Comparison of ENCODE assay signal across 2 cellular contexts in genomic region chr1:155325596-155325893, GRCh38.
TF ChIP-seq lines count a peak whose summit lies in the region.

No MANE protein-coding gene starts in this region.

TF ChIP-seq in SK-N-SH, 30 proteins besides CTCF, POLR2A, EP300 and RAD21:
- no peak for TF ChIP-seq JUND (IDR thresholded peaks at IDR 0.05)
- no peak for TF ChIP-seq ZBTB33 (IDR thresholded peaks at IDR 0.05; ENCODE audit: borderline replicate concordance, low read depth)
- TF ChIP-seq POLR2AphosphoS5 (IDR thresholded peaks at IDR 0.05; ENCODE audit: low read depth, low read length) = no peak
- no peak for TF ChIP-seq ELF1 (IDR thresholded peaks at IDR 0.05)
- no peak for TF ChIP-seq NRF1 (IDR thresholded peaks at IDR 0.05; ENCODE audit: low read depth, low read length)
- TF ChIP-seq RCOR1 (IDR thresholded peaks at IDR 0.05; ENCODE audit: low read length) = no peak
- no peak for TF ChIP-seq MXI1 (IDR thresholded peaks at IDR 0.05; ENCODE audit: low read depth, low read length)
- TF ChIP-seq TAF1 (IDR thresholded peaks at IDR 0.05; ENCODE audit: borderline replicate concordance, low read depth, low read length) = no peak
- no peak for TF ChIP-seq CHD2 (IDR thresholded peaks at IDR 0.05; ENCODE audit: low read length, partially characterized antibody)
- TF ChIP-seq GATA2 (CRISPR knock-in tag; IDR thresholded peaks at IDR 0.05) = no peak
- no peak for TF ChIP-seq FOSL2 (IDR thresholded peaks at IDR 0.05; ENCODE audit: borderline replicate concordance, low read depth)
- TF ChIP-seq TCF12 (IDR thresholded peaks at IDR 0.05) = no peak

TF ChIP-seq in SK-N-SH treated with all-trans-retinoic acid at 6 μM for 48 hours, 23 proteins besides CTCF, POLR2A, EP300 and RAD21:
- TF ChIP-seq ESRRG (CRISPR knock-in tag; IDR thresholded peaks at IDR 0.05) (no peak), TSHZ2 (CRISPR knock-in tag; IDR thresholded peaks at IDR 0.05) (no peak), ZNF70 (CRISPR knock-in tag; IDR thresholded peaks at IDR 0.05) (no peak), ZNF8 (CRISPR knock-in tag; IDR thresholded peaks at IDR 0.05) (no peak), BACH2 (CRISPR knock-in tag; IDR thresholded peaks at IDR 0.05; ENCODE audit: borderline replicate concordance) (no peak), ZFP3 (CRISPR knock-in tag; IDR thresholded peaks at IDR 0.05) (no peak), TCF4 (CRISPR knock-in tag; IDR thresholded peaks at IDR 0.05; ENCODE audit: borderline replicate concordance) (no peak), PPARA (CRISPR knock-in tag; IDR thresholded peaks at IDR 0.05; ENCODE audit: borderline replicate concordance) (no peak), OSR1 (CRISPR knock-in tag; IDR thresholded peaks at IDR 0.05) (no peak), ZFP30 (CRISPR knock-in tag; IDR thresholded peaks at IDR 0.05) (no peak), CREB5 (CRISPR knock-in tag; IDR thresholded peaks at IDR 0.05; ENCODE audit: low read depth) (no peak), PATZ1 (CRISPR knock-in tag; IDR thresholded peaks at IDR 0.05; ENCODE audit: borderline replicate concordance) (no peak), GLIS3 (CRISPR knock-in tag; IDR thresholded peaks at IDR 0.05) (no peak), CSRNP3 (CRISPR knock-in tag; IDR thresholded peaks at IDR 0.05) (no peak), TOX (CRISPR knock-in tag; IDR thresholded peaks at IDR 0.05; ENCODE audit: borderline replicate concordance) (no peak), RARB (CRISPR knock-in tag; IDR thresholded peaks at IDR 0.05) (no peak), ISL1 (CRISPR knock-in tag; IDR thresholded peaks at IDR 0.05) (no peak), CSDC2 (CRISPR knock-in tag; IDR thresholded peaks at IDR 0.05) (no peak)
TF ChIP-seq in SK-N-SH treated with all-trans-retinoic acid at 6 μM for 48 hours: peak in this region for 0.
